In the genomic region with DNA sequence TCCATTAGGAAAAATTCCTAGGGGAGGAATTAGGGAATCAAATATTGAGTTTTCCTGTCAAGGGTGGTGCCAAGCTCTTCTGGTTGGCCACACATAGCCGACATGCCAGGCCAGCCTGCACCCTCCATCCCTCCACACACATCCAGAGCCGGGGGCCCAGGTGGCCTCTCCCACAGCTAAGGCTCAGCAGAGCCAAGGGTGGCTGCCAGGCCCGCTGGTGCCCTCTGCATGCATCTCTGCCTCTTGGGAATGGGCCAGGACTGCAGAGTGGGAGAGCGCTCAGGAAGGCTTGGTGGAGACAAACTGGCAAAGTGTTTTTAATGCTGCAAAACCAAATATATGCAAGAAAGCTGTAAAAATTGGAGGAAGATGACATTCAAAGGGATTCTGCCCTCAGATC, we compare ENCODE assay signal across 12 cellular contexts. TPM values are rescaled to one million over a fixed set of nuclear protein-coding genes. Genes with fewer than 3 reads are reported as not detected.
DNase-seq lines count a peak whose midpoint lies in the region; ATAC-seq and TF ChIP-seq lines count a peak whose summit lies in the region.
"Had no signal": no experiment of that assay in that cellular context is flagged by ENCODE, and none has a peak within 500 bp of the region (broad histone marks: within the 10 kb centered on the region; RNA-seq: fewer than 3 reads in every experiment).

No MANE protein-coding gene starts in this region.

- peaks cover 10% of the 10 kb centered on the region for H3K4me1 Mint-ChIP-seq in progenitor cell of endocrine pancreas (ENCODE audit: low read depth)

- DNase-seq in activated CD4-positive, CD25-positive, alpha-beta regulatory T cell treated with anti-CD3 and anti-CD28 coated beads, Interleukin-2, amount 50 U/mL, for 72 hours = peak; percentile 4
- DNase-seq in activated CD4-positive, CD25-positive, alpha-beta regulatory T cell (lab: John Stamatoyannopoulos, UW) = no peak
- DNase-seq in RPMI8226 (peak; percentile 63), heart left ventricle (no peak), upper lobe of right lung (no peak), progenitor cell of endocrine pancreas (ENCODE audit: low spot score, unreplicated experiment) (no peak), SKM-1 (lab: John Stamatoyannopoulos, UW; ENCODE audit: unreplicated experiment) (no peak), A673 (ENCODE audit: low spot score) (no peak)
- DNase-seq: DND-41 had no signal

- H3K36me3 ChIP-seq in heart left ventricle = no peaks in the 10 kb centered on the region
- H3K36me3 ChIP-seq in upper lobe of right lung = no peaks in the 10 kb centered on the region
- no peaks in the 10 kb centered on the region for H3K36me3 ChIP-seq in A673 (ENCODE audit: insufficient read depth, low read length, poor library complexity, severe bottlenecking)
- H3K36me3 ChIP-seq: thoracic aorta had no signal

- peaks cover 0 to 10% (median 3%) of the 10 kb centered on the region in 12 donors for H3K4me1 ChIP-seq in heart left ventricle
- H3K4me1 ChIP-seq in upper lobe of right lung = no peaks in the 10 kb centered on the region
- no peaks in the 10 kb centered on the region for H3K4me1 ChIP-seq in A673 (ENCODE audit: insufficient read depth, low read length, poor library complexity, severe bottlenecking)

- CTCF ChIA-PET in A673 (lab: Charles Lee) = no interaction called here

- BruUV-seq in A673 (replicated peaks; lab: Mats Ljungman, UMichigan) = no TSS peak

- WGBS in heart left ventricle, 4 donors = 52 to 69% (median 65%) methylated on average over 4 of the region's 4 CpGs

- no peaks in the 10 kb centered on the region for H3K27me3 Mint-ChIP-seq in progenitor cell of endocrine pancreas

- H3K4me3 ChIP-seq in heart left ventricle (no peak overlapping the region), upper lobe of right lung (no peak overlapping the region), A673 (ENCODE audit: low read depth, low read length, poor library complexity, severe bottlenecking) (no peak overlapping the region)
- H3K4me3 ChIP-seq: GM12878, thoracic aorta had no signal

- POLR2A ChIA-PET in A673 (lab: Charles Lee; ENCODE audit: low non-redundant PET) = no interaction called here

- no peak overlapping the region for H3K4me3 Mint-ChIP-seq in progenitor cell of endocrine pancreas (ENCODE audit: low read depth)

- H3K36me3 Mint-ChIP-seq in progenitor cell of endocrine pancreas (ENCODE audit: insufficient read depth) = no peaks in the 10 kb centered on the region

- ATAC-seq in heart left ventricle (peak in 3 of 4 donors; percentile 39 to 66 (median 48)), upper lobe of right lung (peak; percentile 30)
- ATAC-seq: esophagus mucosa, GM12878 had no signal

- TF ChIP-seq POLR2A in heart left ventricle (IDR thresholded peaks at IDR 0.05) = no peak

- peaks cover 0 to 29% (median 0%) of the 10 kb centered on the region in 9 donors for H3K27me3 ChIP-seq in heart left ventricle
- peaks cover 4% of the 10 kb centered on the region for H3K27me3 ChIP-seq in upper lobe of right lung
- peaks cover 56% of the 10 kb centered on the region for H3K27me3 ChIP-seq in A673 (replicated peaks; ENCODE audit: insufficient read depth, low read depth, low read length, poor library complexity)

- no peaks in the 10 kb centered on the region for H3K9me3 Mint-ChIP-seq in progenitor cell of endocrine pancreas (ENCODE audit: low read depth)

- TF ChIP-seq CTCF in heart left ventricle (IDR thresholded peaks at IDR 0.05) (no peak), upper lobe of right lung (IDR thresholded peaks at IDR 0.05) (no peak), progenitor cell of endocrine pancreas (IDR thresholded peaks at IDR 0.05; ENCODE audit: unreplicated experiment) (no peak), A673 (conservative IDR thresholded peaks at IDR 0.05; ENCODE audit: low read depth, low read length) (no peak)

- H3K9me3 ChIP-seq in heart left ventricle (peaks cover 0 to 3% (median 0%) of the 10 kb centered on the region in 12 donors), upper lobe of right lung (no peaks in the 10 kb centered on the region), A673 (ENCODE audit: low read depth, low read length, poor library complexity, severe bottlenecking) (no peaks in the 10 kb centered on the region)
- H3K9me3 ChIP-seq: thoracic aorta had no signal

- intact Hi-C loops in heart left ventricle (cut with DNase I) = no loop called here
- intact Hi-C loops in upper lobe of right lung (cut with DNase I) = no loop called here
- intact Hi-C loops in A673 (cut with micrococcal nuclease; ENCODE audit: unreplicated experiment) = no loop called here

- H3K27ac Mint-ChIP-seq in progenitor cell of endocrine pancreas = no peak overlapping the region

- no peak overlapping the region for H3K27ac ChIP-seq in heart left ventricle
- H3K27ac ChIP-seq in upper lobe of right lung = no peak overlapping the region
- H3K27ac ChIP-seq in A673 (ENCODE audit: low read depth, low read length, poor library complexity, severe bottlenecking) = no peak overlapping the region

RNA-seq across cellular contexts. Expression of gene GAS6, which starts 42.7 kb away (rescaled TPM):
- total RNA-seq in heart left ventricle (100 to 1,000 TPM; 125 to 438 (median 183) TPM), upper lobe of right lung (197 TPM), progenitor cell of endocrine pancreas (11.5 and 13.8 TPM in 2 replicates), A673 (2021) (0.67 and 0.79 TPM in 2 replicates)
- polyA plus RNA-seq in heart left ventricle = 100 to 1,000 TPM in 1 of 2 donors, 10 to 100 TPM in 1; 96.7 to 249 TPM

Comparison
In these comparisons a context has a peak if more than half of its experiments do, and no peak if none do; other contexts are left out.
1. DNase-seq: peak in activated CD4-positive, CD25-positive, alpha-beta regulatory T cell treated with anti-CD3 and anti-CD28 coated beads, Interleukin-2, amount 50 U/mL, for 72 hours (single experiment) and RPMI8226 (single experiment); none in activated CD4-positive, CD25-positive, alpha-beta regulatory T cell (0 of 4), heart left ventricle (0 of 5), upper lobe of right lung (single experiment), progenitor cell of endocrine pancreas (single experiment), SKM-1 (single experiment) and A673 (single experiment).